1 cellular context compared by ENCODE assay signal in the genomic region with DNA sequence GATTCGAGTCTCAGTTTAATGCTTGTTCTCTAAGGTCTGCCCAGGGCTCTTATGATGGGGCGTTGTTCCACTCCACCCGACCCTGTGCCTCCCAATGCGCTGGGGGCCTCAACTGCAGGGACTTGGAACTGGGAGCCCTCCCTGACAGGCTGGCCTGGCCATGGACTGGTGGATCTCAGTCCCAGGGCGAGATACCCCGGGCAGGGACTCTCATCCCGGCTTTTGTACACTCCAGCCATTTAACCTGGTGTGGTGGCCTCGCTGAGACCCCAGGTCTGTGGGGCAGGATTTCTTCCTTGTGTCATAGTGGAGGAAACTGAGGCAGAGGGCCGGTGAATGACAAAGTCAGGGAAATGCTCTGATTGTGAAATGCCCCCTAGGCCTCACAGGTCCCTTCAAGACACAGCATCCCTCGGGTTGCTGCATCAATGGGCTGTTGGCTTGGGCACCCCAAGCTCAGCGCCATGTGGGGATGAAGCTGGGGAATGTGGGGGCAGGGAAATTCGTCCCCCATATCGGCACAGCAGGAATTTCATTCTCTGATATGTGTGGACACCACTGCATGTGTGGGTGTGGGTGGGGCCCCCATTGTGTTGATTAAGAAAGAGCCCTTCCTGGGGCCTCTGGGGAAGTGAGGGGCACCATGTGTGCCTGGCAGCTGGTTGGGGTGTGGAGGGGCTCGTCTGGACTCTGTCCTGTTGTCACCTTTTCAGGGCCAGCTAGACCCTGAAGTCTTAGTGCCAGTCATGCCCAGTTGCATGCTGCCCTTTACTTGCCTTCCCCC.
TF ChIP-seq lines count a peak whose summit lies in the region.

No MANE protein-coding gene starts in this region.

TF ChIP-seq in GM23338, 12 proteins besides CTCF, POLR2A, EP300 and RAD21 (continued from another document):
- TF ChIP-seq, protein P1, sequence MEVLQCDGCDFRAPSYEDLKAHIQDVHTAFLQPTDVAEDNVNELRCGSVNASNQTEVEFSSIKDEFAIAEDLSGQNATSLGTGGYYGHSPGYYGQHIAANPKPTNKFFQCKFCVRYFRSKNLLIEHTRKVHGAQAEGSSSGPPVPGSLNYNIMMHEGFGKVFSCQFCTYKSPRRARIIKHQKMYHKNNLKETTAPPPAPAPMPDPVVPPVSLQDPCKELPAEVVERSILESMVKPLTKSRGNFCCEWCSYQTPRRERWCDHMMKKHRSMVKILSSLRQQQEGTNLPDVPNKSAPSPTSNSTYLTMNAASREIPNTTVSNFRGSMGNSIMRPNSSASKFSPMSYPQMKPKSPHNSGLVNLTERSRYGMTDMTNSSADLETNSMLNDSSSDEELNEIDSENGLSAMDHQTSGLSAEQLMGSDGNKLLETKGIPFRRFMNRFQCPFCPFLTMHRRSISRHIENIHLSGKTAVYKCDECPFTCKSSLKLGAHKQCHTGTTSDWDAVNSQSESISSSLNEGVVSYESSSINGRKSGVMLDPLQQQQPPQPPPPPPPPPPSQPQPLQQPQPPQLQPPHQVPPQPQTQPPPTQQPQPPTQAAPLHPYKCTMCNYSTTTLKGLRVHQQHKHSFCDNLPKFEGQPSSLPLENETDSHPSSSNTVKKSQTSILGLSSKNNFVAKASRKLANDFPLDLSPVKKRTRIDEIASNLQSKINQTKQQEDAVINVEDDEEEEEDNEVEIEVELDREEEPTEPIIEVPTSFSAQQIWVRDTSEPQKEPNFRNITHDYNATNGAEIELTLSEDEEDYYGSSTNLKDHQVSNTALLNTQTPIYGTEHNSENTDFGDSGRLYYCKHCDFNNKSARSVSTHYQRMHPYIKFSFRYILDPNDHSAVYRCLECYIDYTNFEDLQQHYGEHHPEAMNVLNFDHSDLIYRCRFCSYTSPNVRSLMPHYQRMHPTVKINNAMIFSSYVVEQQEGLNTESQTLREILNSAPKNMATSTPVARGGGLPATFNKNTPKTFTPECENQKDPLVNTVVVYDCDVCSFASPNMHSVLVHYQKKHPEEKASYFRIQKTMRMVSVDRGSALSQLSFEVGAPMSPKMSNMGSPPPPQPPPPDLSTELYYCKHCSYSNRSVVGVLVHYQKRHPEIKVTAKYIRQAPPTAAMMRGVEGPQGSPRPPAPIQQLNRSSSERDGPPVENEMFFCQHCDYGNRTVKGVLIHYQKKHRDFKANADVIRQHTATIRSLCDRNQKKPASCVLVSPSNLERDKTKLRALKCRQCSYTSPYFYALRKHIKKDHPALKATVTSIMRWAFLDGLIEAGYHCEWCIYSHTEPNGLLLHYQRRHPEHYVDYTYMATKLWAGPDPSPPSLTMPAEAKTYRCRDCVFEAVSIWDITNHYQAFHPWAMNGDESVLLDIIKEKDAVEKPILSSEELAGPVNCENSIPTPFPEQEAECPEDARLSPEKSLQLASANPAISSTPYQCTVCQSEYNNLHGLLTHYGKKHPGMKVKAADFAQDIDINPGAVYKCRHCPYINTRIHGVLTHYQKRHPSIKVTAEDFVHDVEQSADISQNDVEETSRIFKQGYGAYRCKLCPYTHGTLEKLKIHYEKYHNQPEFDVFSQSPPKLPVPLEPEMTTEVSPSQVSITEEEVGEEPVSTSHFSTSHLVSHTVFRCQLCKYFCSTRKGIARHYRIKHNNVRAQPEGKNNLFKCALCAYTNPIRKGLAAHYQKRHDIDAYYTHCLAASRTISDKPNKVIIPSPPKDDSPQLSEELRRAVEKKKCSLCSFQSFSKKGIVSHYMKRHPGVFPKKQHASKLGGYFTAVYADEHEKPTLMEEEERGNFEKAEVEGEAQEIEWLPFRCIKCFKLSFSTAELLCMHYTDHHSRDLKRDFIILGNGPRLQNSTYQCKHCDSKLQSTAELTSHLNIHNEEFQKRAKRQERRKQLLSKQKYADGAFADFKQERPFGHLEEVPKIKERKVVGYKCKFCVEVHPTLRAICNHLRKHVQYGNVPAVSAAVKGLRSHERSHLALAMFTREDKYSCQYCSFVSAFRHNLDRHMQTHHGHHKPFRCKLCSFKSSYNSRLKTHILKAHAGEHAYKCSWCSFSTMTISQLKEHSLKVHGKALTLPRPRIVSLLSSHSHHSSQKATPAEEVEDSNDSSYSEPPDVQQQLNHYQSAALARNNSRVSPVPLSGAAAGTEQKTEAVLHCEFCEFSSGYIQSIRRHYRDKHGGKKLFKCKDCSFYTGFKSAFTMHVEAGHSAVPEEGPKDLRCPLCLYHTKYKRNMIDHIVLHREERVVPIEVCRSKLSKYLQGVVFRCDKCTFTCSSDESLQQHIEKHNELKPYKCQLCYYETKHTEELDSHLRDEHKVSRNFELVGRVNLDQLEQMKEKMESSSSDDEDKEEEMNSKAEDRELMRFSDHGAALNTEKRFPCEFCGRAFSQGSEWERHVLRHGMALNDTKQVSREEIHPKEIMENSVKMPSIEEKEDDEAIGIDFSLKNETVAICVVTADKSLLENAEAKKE (CRISPR knock-in tag; IDR thresholded peaks at IDR 0.05), result no peak
TF ChIP-seq in GM23338: peak in this region for 0.
